7 cellular contexts compared by ENCODE assay signal in the genomic region with DNA sequence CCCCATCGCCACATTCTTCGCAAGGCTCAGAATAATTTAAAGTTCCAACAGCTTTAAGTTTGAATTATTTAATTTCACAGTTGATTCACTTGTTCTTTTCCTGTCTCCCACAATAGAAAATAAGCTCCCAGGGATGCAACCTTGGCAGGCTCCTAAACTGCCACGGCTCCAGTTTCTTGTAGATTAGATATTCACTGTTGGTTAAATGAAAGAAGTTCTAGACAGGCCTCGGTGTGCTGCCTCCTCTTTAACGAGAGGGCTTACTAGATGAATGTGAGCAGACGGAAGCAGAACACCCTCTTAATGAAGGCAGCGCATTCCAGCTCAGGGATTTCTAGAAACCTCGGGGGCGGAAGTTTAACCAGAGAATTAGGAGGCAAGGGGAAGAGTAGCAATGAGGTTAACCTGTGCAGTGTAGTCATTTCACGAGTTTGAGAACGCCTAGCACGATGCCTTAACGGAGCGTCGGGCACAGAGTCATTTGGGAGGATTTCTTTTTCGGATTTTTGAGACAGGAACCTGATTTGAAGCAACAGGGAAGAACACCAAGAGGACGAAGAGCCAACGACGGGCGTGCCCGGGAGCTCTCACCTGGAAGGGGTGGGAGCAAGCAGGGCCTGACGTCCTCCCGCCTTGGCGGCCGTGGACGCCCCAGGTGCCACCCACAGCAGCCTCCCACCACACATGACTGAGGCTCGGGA.
DNase-seq lines count a peak whose midpoint lies in the region; ATAC-seq and TF ChIP-seq lines count a peak whose summit lies in the region.

No MANE protein-coding gene starts in this region.

- no peak for TF ChIP-seq CTCF in cardiac fibroblast (IDR thresholded peaks at IDR 0.05; ENCODE audit: low read depth, low read length)

- H3K27ac ChIP-seq in skin epidermis: peak overlapping the region; percentile 72 to 97 (median 92)

- H3K4me3 ChIP-seq in cardiac fibroblast (replicated peaks in 1 of 2; ENCODE audit: low read depth in 2 of 2, low read length in 2 of 2): peak overlapping the region; percentile 74 to 89
- peak overlapping the region; percentile 70 to 96 (median 81) for H3K4me3 ChIP-seq in skin epidermis

- ATAC-seq in GM21447 (IDR thresholded peaks at IDR 0.05; ENCODE audit: unreplicated experiment): peak; percentile 42

- peak; percentile 51 for DNase-seq in GM03348 (ENCODE audit: low spot score)
- DNase-seq in HPDE6-E6E7 (ENCODE audit: extremely low spot score): peak; percentile 74
- DNase-seq in RPMI8226: peak; percentile 19
- peak; percentile 58 for DNase-seq in cardiac fibroblast (ENCODE audit: low read depth in 2 of 2)
- peak; percentile 55 for DNase-seq in inferior parietal cortex (ENCODE audit: extremely low spot score)

Comparison
In these comparisons a context has a peak if more than half of its experiments do, and no peak if none do; other contexts are left out.
1. Peak in every context shown above with its lines: DNase-seq, ATAC-seq, H3K4me3 ChIP-seq and H3K27ac ChIP-seq.
2. DNase-seq: peak in every context shown above with its lines; median percentile 74 in HPDE6-E6E7; 58 in cardiac fibroblast; 55 in inferior parietal cortex; 51 in GM03348; 19 in RPMI8226.